10 cellular contexts compared by ENCODE assay signal in the genomic region with DNA sequence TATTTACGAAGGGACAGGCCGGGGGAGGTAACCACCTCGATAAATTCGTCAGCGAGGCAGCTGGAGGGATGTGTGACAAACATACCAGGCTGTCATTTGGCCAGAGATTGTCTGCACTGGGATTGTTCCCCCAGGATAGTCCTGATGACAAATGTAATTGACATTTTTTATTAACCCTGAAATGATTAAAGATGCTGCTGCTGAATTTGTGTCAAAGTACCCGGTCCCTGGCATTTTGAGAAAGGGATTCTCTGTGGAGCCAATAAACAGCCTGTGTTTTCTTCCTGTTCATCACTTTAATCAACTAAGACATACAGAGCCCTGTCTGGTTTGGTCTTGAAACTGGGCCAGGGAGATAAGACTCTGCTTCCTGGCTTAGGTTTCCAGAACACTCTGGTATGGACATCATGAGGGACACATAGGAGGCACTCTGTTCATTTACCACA.
DNase-seq lines count a peak whose midpoint lies in the region; ATAC-seq lines count a peak whose summit lies in the region.
"Had no signal": no experiment of that assay in that cellular context is flagged by ENCODE, and none has a peak within 500 bp of the region (broad histone marks: within the 10 kb centered on the region; RNA-seq: fewer than 3 reads in every experiment).

No MANE protein-coding gene starts in this region.

- no peaks in the 10 kb centered on the region for H3K9me3 ChIP-seq in Karpas-422 (ENCODE audit: low read length)
- H3K9me3 ChIP-seq: heart left ventricle had no signal

- no peak overlapping the region for H2AFZ ChIP-seq in Karpas-422 (ENCODE audit: low read length)

- no peaks in the 10 kb centered on the region for H3K79me2 ChIP-seq in Karpas-422 (ENCODE audit: low read length)

- intact Hi-C loops in Right ventricle myocardium inferior (cut with DNase I) = loop anchor here (5.0 kb wide), 1 partner anchor 212 kb away; no protein-coding TSS in a partner anchor
- intact Hi-C loops in cardiac septum (cut with DNase I) = loop anchor here (5.0 kb wide), 1 partner anchor 207 kb away; no protein-coding TSS in a partner anchor

- no peak overlapping the region for H3K4me2 ChIP-seq in Karpas-422 (ENCODE audit: low read depth, low read length, poor library complexity, severe bottlenecking)

- H3K4me3 ChIP-seq in Karpas-422 (ENCODE audit: low read length) = no peak overlapping the region
- H3K4me3 ChIP-seq: skin epidermis had no signal

- no peak overlapping the region for H3K27ac ChIP-seq in Karpas-422 (ENCODE audit: low read length)

- DNase-seq in Right ventricle myocardium inferior (ENCODE audit: missing footprints) (no peak), cardiac septum (ENCODE audit: low spot score) (no peak), cerebellar cortex (ENCODE audit: low spot score) (peak; percentile 87), mesenteric fat pad (ENCODE audit: low spot score) (peak; percentile 72), NCI-H2107 (lab: John Stamatoyannopoulos, UW) (no peak), Karpas-422 (no peak)

- ATAC-seq in Right ventricle myocardium inferior (peak; percentile 30), GM21619 (IDR thresholded peaks at IDR 0.05; ENCODE audit: unreplicated experiment) (no peak), GM19324 (IDR thresholded peaks at IDR 0.05; ENCODE audit: low FRiP score, unreplicated experiment) (no peak)

- no peaks in the 10 kb centered on the region for H3K4me1 ChIP-seq in Karpas-422 (ENCODE audit: low read length)

- H3K27me3 ChIP-seq in Karpas-422 (ENCODE audit: low read length) = no peaks in the 10 kb centered on the region
- H3K27me3 ChIP-seq: heart left ventricle had no signal

- H3K9me2 ChIP-seq in Karpas-422 (replicated peaks; ENCODE audit: insufficient read depth, low read length) = no peaks in the 10 kb centered on the region

- H3K36me3 ChIP-seq in Karpas-422 (ENCODE audit: insufficient read depth, low read length) = no peaks in the 10 kb centered on the region
- H3K36me3 ChIP-seq: heart left ventricle had no signal

- H3K9ac ChIP-seq in Karpas-422 (ENCODE audit: low read length) = no peak overlapping the region

- peaks cover 74% of the 10 kb centered on the region for H4K20me1 ChIP-seq in Karpas-422 (ENCODE audit: insufficient read depth, low read depth, low read length)

Comparison
In these comparisons a context has a peak if more than half of its experiments do, and no peak if none do; other contexts are left out.
1. DNase-seq: peak in cerebellar cortex (single experiment) and mesenteric fat pad (single experiment); none in Right ventricle myocardium inferior (single experiment), cardiac septum (single experiment), NCI-H2107 (single experiment) and Karpas-422 (single experiment).